ENCODE assay signal across 8 cellular contexts in the genomic region with DNA sequence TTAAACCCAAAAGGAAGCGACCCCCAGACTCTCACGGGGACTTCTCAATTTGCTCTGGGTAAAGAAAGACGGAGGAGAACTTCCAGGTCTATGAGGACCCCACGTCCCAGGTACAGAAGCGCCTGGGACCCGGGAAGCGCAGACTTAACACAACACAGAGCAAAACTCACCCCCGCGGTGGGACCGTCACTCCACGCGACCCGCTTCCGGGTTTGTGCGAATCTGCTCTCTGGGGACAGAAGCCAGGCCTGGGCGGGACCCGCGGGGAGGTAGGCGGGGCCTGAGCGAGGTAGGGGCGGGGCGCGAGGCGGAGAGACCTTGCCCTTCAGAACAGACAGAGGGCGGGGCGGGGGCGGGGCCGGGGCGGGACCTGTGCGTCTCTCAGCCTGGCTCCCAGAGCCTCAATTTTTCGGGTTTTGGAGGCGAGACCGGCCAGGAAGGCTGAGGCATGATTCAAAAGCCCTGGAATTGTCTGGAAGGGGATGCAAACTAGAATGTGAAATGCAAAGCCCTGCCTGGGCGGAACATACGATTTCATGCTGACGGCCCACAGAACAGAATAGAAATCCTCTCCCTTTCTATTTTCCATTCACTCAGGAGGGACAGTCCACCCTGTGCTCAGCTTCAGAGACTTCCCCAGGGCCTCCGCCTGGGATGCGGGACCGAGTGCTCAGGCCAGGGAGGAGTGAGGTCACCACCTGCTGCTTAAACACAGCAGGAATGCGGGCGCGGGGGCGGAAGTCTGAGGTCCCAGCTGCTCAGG. TPM values are rescaled to one million over a fixed set of nuclear protein-coding genes. Genes with fewer than 3 reads are reported as not detected.
A peak's percentile ranks its signal among the peaks of the same experiment; 100 is the strongest.
DNase-seq lines count a peak whose midpoint lies in the region; ATAC-seq and TF ChIP-seq lines count a peak whose summit lies in the region.

No MANE protein-coding gene starts in this region.

- ATAC-seq in HG03439 (IDR thresholded peaks at IDR 0.05; ENCODE audit: unreplicated experiment) (peak; percentile 93), mucosa of descending colon (peak; percentile 99)

- peak overlapping the region; percentile 88 to 100 (median 95) for H3K4me2 ChIP-seq in BLaER1 treated with 17β-estradiol and CSF1 and Interleukin-3, amounts not matched to agents 10 nM and 100 nM

- peak; percentile 81 for DNase-seq in GM19238 (ENCODE audit: insufficient read length, low spot score)
- peak; percentile 75 to 77 for DNase-seq in NOMO-1 (lab: John Stamatoyannopoulos, UW; ENCODE audit: unreplicated experiment in 2 of 2)
- DNase-seq in activated CD8-positive, alpha-beta memory T cell treated with anti-CD3 and anti-CD28 coated beads, Interleukin-2, amount 50 U/mL, for 48 hours, result peak; percentile 94
- DNase-seq in epidermal melanocyte (ENCODE audit: insufficient read length, low spot score), result peak; percentile 64
- DNase-seq in mucosa of descending colon, result peak; percentile 97 to 99 (median 97)
- peak; percentile 87 to 91 for DNase-seq in stimulated activated CD8-positive, alpha-beta memory T cell treated with anti-CD3 and anti-CD28 coated beads, Interleukin-4, amount 100 ng/mL, for 1 hour (ENCODE audit: low read depth in 2 of 2, low spot score in 1 of 2)

- H3K27ac ChIP-seq in BLaER1 treated with 17β-estradiol and CSF1 and Interleukin-3, amounts not matched to agents 10 nM and 100 nM, result peak overlapping the region; percentile 85 to 97 (median 91)

- intact Hi-C loops in mucosa of descending colon (cut with DNase I, micrococcal nuclease), result no loop called here

- peak overlapping the region; percentile 81 to 96 (median 93) for H3K9ac ChIP-seq in BLaER1 treated with 17β-estradiol and CSF1 and Interleukin-3, amounts not matched to agents 10 nM and 100 nM

- H3K36me3 ChIP-seq in BLaER1 treated with 17β-estradiol and CSF1 and Interleukin-3, amounts not matched to agents 10 nM and 100 nM, result peaks cover 0 to 19% (median 13%) of the 10 kb centered on the region in 11 experiments; a peak in 18 of 22 replicates
- H3K36me3 ChIP-seq in mucosa of descending colon (ENCODE audit: low read depth), result no peaks in the 10 kb centered on the region

- no peaks in the 10 kb centered on the region for H4K20me1 ChIP-seq in BLaER1 treated with 17β-estradiol and CSF1 and Interleukin-3, amounts not matched to agents 10 nM and 100 nM

- peak overlapping the region; percentile 79 to 95 (median 86) for H3K4me3 ChIP-seq in BLaER1 treated with 17β-estradiol and CSF1 and Interleukin-3, amounts not matched to agents 10 nM and 100 nM
- H3K4me3 ChIP-seq in mucosa of descending colon, result peak overlapping the region; percentile 70

- H3K27me3 ChIP-seq in BLaER1 treated with 17β-estradiol and CSF1 and Interleukin-3, amounts not matched to agents 10 nM and 100 nM, result no peaks in the 10 kb centered on the region

- H3K4me1 ChIP-seq in BLaER1 treated with 17β-estradiol and CSF1 and Interleukin-3, amounts not matched to agents 10 nM and 100 nM, result peaks cover 23 to 44% (median 35%) of the 10 kb centered on the region in 10 experiments
- peaks cover 12% of the 10 kb centered on the region for H3K4me1 ChIP-seq in mucosa of descending colon (ENCODE audit: low read depth)

- no peak for TF ChIP-seq CTCF in mucosa of descending colon (IDR thresholded peaks at IDR 0.05)

- peaks cover 12 to 48% (median 17%) of the 10 kb centered on the region in 11 experiments for H3K9me3 ChIP-seq in BLaER1 treated with 17β-estradiol and CSF1 and Interleukin-3, amounts not matched to agents 10 nM and 100 nM (replicated peaks in 1 of 11)
- peaks cover 26% of the 10 kb centered on the region for H3K9me3 ChIP-seq in mucosa of descending colon

RNA-seq across cellular contexts. Expression of gene ZNF888, which starts 19.3 kb away (rescaled TPM):
- 10 to 100 TPM in 2 of 3 donors, 1 to 10 TPM in 1; 9.8 to 20.5 (median 16.7) TPM for total RNA-seq in mucosa of descending colon

RNA-seq across cellular contexts. Expression of gene ZNF816, which starts 20.1 kb away (rescaled TPM):
- 10 to 100 TPM; 14.8 to 16.0 (median 15.1) TPM for total RNA-seq in mucosa of descending colon

RNA-seq across cellular contexts. Expression of gene ZNF320, which starts 45.1 kb away (rescaled TPM):
- total RNA-seq in mucosa of descending colon, result 10 to 100 TPM in 2 of 3 donors, 1 to 10 TPM in 1; 9.7 to 31.9 (median 16.8) TPM

Comparison
In these comparisons a context has a peak if more than half of its experiments do, and no peak if none do; other contexts are left out.
1. Peak in every context shown above with its lines: DNase-seq, ATAC-seq, H3K4me3 ChIP-seq and H3K27ac ChIP-seq.